Comparison of ENCODE assay signal across 8 cellular contexts in the genomic region with DNA sequence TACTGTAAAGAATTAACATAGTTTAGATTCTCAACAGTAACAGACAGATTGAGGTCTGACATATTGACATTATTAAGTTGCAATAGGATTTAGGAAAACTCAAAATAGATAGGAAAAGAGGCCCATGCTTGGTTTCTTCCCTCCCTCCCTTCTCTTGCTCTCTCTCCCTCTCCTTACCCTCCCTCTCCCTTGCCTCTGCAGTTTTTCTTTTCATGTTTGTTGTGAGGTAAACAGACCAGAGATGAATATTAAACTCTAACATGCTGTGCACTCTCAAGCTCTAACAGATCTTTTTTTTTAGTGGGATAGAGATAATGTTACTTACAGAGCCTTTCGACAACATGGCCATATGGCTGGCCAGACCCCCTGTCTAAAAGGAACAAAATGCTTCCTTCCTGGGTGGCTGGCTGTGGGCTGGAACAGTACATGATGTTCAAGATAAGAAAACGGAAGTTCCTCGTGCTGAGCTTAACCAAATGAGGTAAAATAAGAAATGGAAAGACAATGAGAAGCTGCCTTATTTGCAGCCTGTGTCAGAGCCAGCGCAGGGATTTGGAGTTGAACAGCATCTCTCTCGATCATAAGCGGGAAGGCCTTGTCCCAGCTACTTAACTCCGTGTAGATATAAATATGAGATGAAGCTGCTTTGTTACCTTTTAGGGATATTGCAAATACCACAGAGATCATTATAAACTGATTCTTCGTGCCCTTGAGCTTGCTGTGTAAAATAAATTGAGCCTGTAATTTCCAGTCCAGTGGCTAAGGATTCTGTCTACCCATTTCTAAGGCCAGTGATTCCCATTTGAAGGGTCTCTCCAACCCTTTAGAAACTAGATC.
A peak's percentile ranks its signal among the peaks of the same experiment; 100 is the strongest.
DNase-seq lines count a peak whose midpoint lies in the region; ATAC-seq, FAIRE-seq and TF ChIP-seq lines count a peak whose summit lies in the region.

No MANE protein-coding gene starts in this region.

- no peak overlapping the region for H3K56ac ChIP-seq in H1 (replicated peaks; ENCODE audit: insufficient read length, low read depth, low read length)

- no peak for TF ChIP-seq CTCF in H1 (IDR thresholded peaks at IDR 0.05; ENCODE audit: control extremely low read depth in 1 of 3, insufficient read depth in 1 of 3, low read depth in 1 of 3, low read length in 3 of 3)
- TF ChIP-seq CTCF in prostate gland (IDR thresholded peaks at IDR 0.05), result no peak

- peak overlapping the region; percentile 49; the same call in 1 of the 2 replicates for H2AFZ ChIP-seq in H1 (ENCODE audit: low read length)
- no peak overlapping the region for H2AFZ ChIP-seq in GM23248

- intact Hi-C loops in prostate gland (cut with DNase I), result loop anchor here (5.0 kb wide), 1 partner anchor 37 kb away; no protein-coding TSS in a partner anchor

- H3K4me3 ChIP-seq in H1 (ENCODE audit: extremely low read depth in 1 of 4, insufficient read depth in 2 of 4, low read depth in 3 of 4, low read length in 4 of 4) (no peak overlapping the region), prostate gland (no peak overlapping the region), GM23248 (no peak overlapping the region)

- H3K27ac ChIP-seq in H1 (ENCODE audit: low read depth, low read length) (no peak overlapping the region), prostate gland (peak overlapping the region; percentile 68 to 86), GM23248 (no peak overlapping the region)

- no peak overlapping the region for H3K4ac ChIP-seq in H1 (replicated peaks; ENCODE audit: insufficient read length, low read depth, low read length)

- H3K36me3 ChIP-seq in H1 (ENCODE audit: control insufficient read depth in 2 of 4, insufficient read depth in 4 of 4, low read length in 3 of 4) (no peaks in the 10 kb centered on the region), prostate gland (no peaks in the 10 kb centered on the region), GM23248 (ENCODE audit: low read depth) (no peaks in the 10 kb centered on the region)

- no peaks in the 10 kb centered on the region for H3K23me2 ChIP-seq in H1 (ENCODE audit: low read depth, low read length)

- no peak overlapping the region for H2BK20ac ChIP-seq in H1 (ENCODE audit: low read length)

- TF ChIP-seq RAD21 in H1 (IDR thresholded peaks at IDR 0.05 in 1 of 2, conservative IDR thresholded peaks at IDR 0.05 in 1 of 2; ENCODE audit: low read depth in 2 of 2, low read length in 2 of 2), result no peak

- H2BK120ac ChIP-seq in H1 (replicated peaks; ENCODE audit: low read depth, low read length), result no peak overlapping the region

- 87% methylated on average over 8 of the region's 8 CpGs; no CpG with 5 or more reads in 1 of the 2 experiments for WGBS in H1 (ENCODE audit: extremely low coverage in 1 of 2, insufficient coverage in 1 of 2, insufficient read length in 1 of 2, insufficient replicate concordance in 2 of 2, low coverage in 1 of 2, low lambda C conversion rate in 2 of 2, missing lambda C conversion rate in 1 of 2), 2 experiments
- WGBS in prostate gland, result 28% methylated on average over 8 of the region's 8 CpGs
- 34 to 38% methylated on average over 8 of the region's 8 CpGs for WGBS in GM23248 (ENCODE audit: low coverage in 1 of 2, low lambda C conversion rate in 2 of 2, missing lambda C conversion rate in 2 of 2), 2 experiments

- H4K8ac ChIP-seq in H1 (ENCODE audit: extremely low read depth, insufficient read depth, low read length), result no peak overlapping the region

- FAIRE-seq in GM12892 (lab: Jason Lieb, UNC), result peak; percentile 75
- FAIRE-seq in H1 (lab: Jason Lieb, UNC), result no peak

- H2BK12ac ChIP-seq in H1 (ENCODE audit: low read depth, low read length), result no peak overlapping the region

- TF ChIP-seq POLR2A in GM12892 (IDR thresholded peaks at IDR 0.05; ENCODE audit: low read depth, low read length), result no peak
- TF ChIP-seq POLR2A in H1 (IDR thresholded peaks at IDR 0.05; ENCODE audit: control extremely low read depth in 1 of 2, low read depth in 2 of 2, low read length in 2 of 2), result no peak
- TF ChIP-seq POLR2A in prostate gland (IDR thresholded peaks at IDR 0.05), result no peak

- no peak for TF ChIP-seq EP300 in H1 (IDR thresholded peaks at IDR 0.05; ENCODE audit: borderline replicate concordance in 1 of 2, low read depth in 2 of 2, low read length in 2 of 2)

- no peaks in the 10 kb centered on the region for H4K20me1 ChIP-seq in H1 (replicated peaks in 1 of 2; ENCODE audit: control insufficient read depth in 1 of 2, insufficient read depth in 2 of 2, low read length in 2 of 2)
- no peaks in the 10 kb centered on the region for H4K20me1 ChIP-seq in GM23248 (ENCODE audit: insufficient read depth)

- H4K5ac ChIP-seq in H1 (ENCODE audit: insufficient read length, low read depth, low read length), result no peak overlapping the region

- no peak overlapping the region for H3K18ac ChIP-seq in H1 (ENCODE audit: extremely low read depth, low read length)

- H3K14ac ChIP-seq in H1 (ENCODE audit: insufficient read length), result no peak overlapping the region

- no peaks in the 10 kb centered on the region for H3K79me2 ChIP-seq in H1 (ENCODE audit: control insufficient read depth in 1 of 2, insufficient read depth in 2 of 2, low read length in 2 of 2)
- no peaks in the 10 kb centered on the region for H3K79me2 ChIP-seq in GM23248 (ENCODE audit: insufficient read depth)

- no peaks in the 10 kb centered on the region for H3K79me1 ChIP-seq in H1 (ENCODE audit: low read depth, low read length)

- CTCF ChIA-PET in H1 (lab: Charles Lee; ENCODE audit: partially characterized antibody), result no interaction called here

- H3K9me2 ChIP-seq in GM23248 (ENCODE audit: insufficient read depth), result no peaks in the 10 kb centered on the region

- H3K9me3 ChIP-seq in H1 (ENCODE audit: insufficient read depth in 2 of 2, low read depth in 1 of 2, low read length in 1 of 2), result 0 out of 4 replicates have a peak, but pooled peaks cover 0 to 3% of the 10 kb centered on the region in 2 experiments
- no peaks in the 10 kb centered on the region for H3K9me3 ChIP-seq in prostate gland
- no peaks in the 10 kb centered on the region for H3K9me3 ChIP-seq in GM23248 (ENCODE audit: low read depth)

- in situ Hi-C loops in GM23248 (cut with MboI), result no loop called here

- POLR2A ChIA-PET in H1 (lab: Charles Lee; ENCODE audit: partially characterized antibody), result interaction anchor here (0.7 kb wide), 1 partner anchor 1394 kb away, joined by 5 read pairs; no protein-coding TSS in a partner anchor

- H3K4me2 ChIP-seq in H1 (ENCODE audit: insufficient read depth in 1 of 2, low read depth in 2 of 2, low read length in 2 of 2) (no peak overlapping the region), GM23248 (ENCODE audit: unreplicated experiment) (no peak overlapping the region)

- H3K4me1 ChIP-seq in H1 (replicated peaks in 1 of 4; ENCODE audit: control insufficient read depth in 3 of 4, insufficient read depth in 4 of 4, low read length in 3 of 4) (no peaks in the 10 kb centered on the region), prostate gland (replicated peaks) (peaks cover 2% of the 10 kb centered on the region), GM23248 (ENCODE audit: insufficient read depth) (no peaks in the 10 kb centered on the region)

- no peak overlapping the region for H4K91ac ChIP-seq in H1 (replicated peaks; ENCODE audit: insufficient read length, low read length)

- H2AK5ac ChIP-seq in H1 (ENCODE audit: low read depth, low read length), result no peak overlapping the region

- no peak for DNase-seq in GM12892 (ENCODE audit: insufficient read length)
- DNase-seq in SIG-M5 (lab: John Stamatoyannopoulos, UW), result peak; percentile 74
- DNase-seq in H1 (ENCODE audit: low read depth in 1 of 2, low spot score in 2 of 2), result no peak
- peak; percentile 47 for DNase-seq in prostate gland (ENCODE audit: low spot score)
- no peak for DNase-seq in GM23248
- DNase-seq in NCI-H446 (lab: John Stamatoyannopoulos, UW), result no peak
- no peak for DNase-seq in NCI-H2227 treated with DMSO at 0.1 percent for 48 hours (lab: John Stamatoyannopoulos, UW)

- H3K9ac ChIP-seq in H1 (replicated peaks in 1 of 4; ENCODE audit: extremely low read depth in 1 of 4, low read depth in 3 of 4, low read length in 3 of 4) (no peak overlapping the region), GM23248 (no peak overlapping the region)

- no peaks in the 10 kb centered on the region for H3K27me3 ChIP-seq in H1 (replicated peaks in 1 of 4; ENCODE audit: control insufficient read depth in 3 of 4, extremely low read depth in 1 of 4, insufficient read depth in 3 of 4, low read length in 3 of 4)
- no peaks in the 10 kb centered on the region for H3K27me3 ChIP-seq in prostate gland (replicated peaks; ENCODE audit: insufficient read depth)
- no peaks in the 10 kb centered on the region; the same call in 1 of the 2 replicates for H3K27me3 ChIP-seq in GM23248 (replicated peaks; ENCODE audit: insufficient read depth)

- no peak overlapping the region for H2BK15ac ChIP-seq in H1 (ENCODE audit: low read length)

- no peaks in the 10 kb centered on the region for H3F3A ChIP-seq in GM23248 (ENCODE audit: insufficient read depth)

- H2BK5ac ChIP-seq in H1 (ENCODE audit: low read depth, low read length), result no peak overlapping the region

- no peak for ATAC-seq in HG03439 (IDR thresholded peaks at IDR 0.05; ENCODE audit: unreplicated experiment)

- no peak overlapping the region for H3K23ac ChIP-seq in H1 (ENCODE audit: insufficient read length)

TF ChIP-seq in H1, 55 proteins besides CTCF, POLR2A, EP300 and RAD21 (continues in another document):
- TF ChIP-seq KDM4A (IDR thresholded peaks at IDR 0.05; ENCODE audit: low read depth, low read length, severe bottlenecking) (no peak), ASH2L (IDR thresholded peaks at IDR 0.05; ENCODE audit: low read length) (no peak)

Comparison
In these comparisons a context has a peak if more than half of its experiments do, and no peak if none do; other contexts are left out.
1. DNase-seq: peak in SIG-M5 (single experiment) and prostate gland (single experiment); none in GM12892 (single experiment), H1 (0 of 2), GM23248 (single experiment), NCI-H446 (0 of 2) and NCI-H2227 treated with DMSO at 0.1 percent for 48 hours (single experiment).
2. H3K27ac ChIP-seq: peak in prostate gland (2 of 2); none in H1 (single experiment) and GM23248 (single experiment).